In genomic region chr9:27426717-27427645, GRCh38 we compare ENCODE assay signal across 10 cellular contexts.
DNase-seq lines count a peak whose midpoint lies in the region; ATAC-seq, FAIRE-seq and TF ChIP-seq lines count a peak whose summit lies in the region.
"Had no signal": no experiment of that assay in that cellular context is flagged by ENCODE, and none has a peak within 500 bp of the region (broad histone marks: within the 10 kb centered on the region; RNA-seq: fewer than 3 reads in every experiment).

No MANE protein-coding gene starts in this region.

- no peak for FAIRE-seq in GM12891 (lab: Jason Lieb, UNC)

- H3K4me2 ChIP-seq in GM23338, result peak overlapping the region; percentile 4; the same call in 1 of the 2 replicates
- H3K4me2 ChIP-seq in PC-3 (ENCODE audit: low read length), result peak overlapping the region; percentile 50

- no peaks in the 10 kb centered on the region; the same call in 2 of the 3 replicates for H3K36me3 Mint-ChIP-seq in GM23338 (ENCODE audit: low read depth)
- no peaks in the 10 kb centered on the region for H3K36me3 Mint-ChIP-seq in CD8-positive, alpha-beta memory T cell

- no peak overlapping the region for H2AFZ ChIP-seq in GM23338
- no peak overlapping the region for H2AFZ ChIP-seq in PC-3 (ENCODE audit: low read length)
- H2AFZ ChIP-seq: parathyroid adenoma had no signal

- peak; percentile 35 for DNase-seq in GM23338 (ENCODE audit: low spot score)
- peak; percentile 90 for DNase-seq in PC-3
- peak; percentile 32 for DNase-seq in fibroblast of pulmonary artery (ENCODE audit: low read depth)
- no peak for DNase-seq in GM12891 (ENCODE audit: insufficient read length, low spot score)
- DNase-seq in NCI-H2227 treated with DMSO at 0.1 percent for 48 hours (lab: John Stamatoyannopoulos, UW), result no peak
- no peak for DNase-seq in CD8-positive, alpha-beta memory T cell
- DNase-seq: NCI-H1694 had no signal

- H3K4me3 ChIP-seq in GM23338 (no peak overlapping the region), PC-3 (ENCODE audit: low read length) (no peak overlapping the region), fibroblast of pulmonary artery (replicated peaks; ENCODE audit: low read depth, low read length) (no peak overlapping the region), skin epidermis (no peak overlapping the region)
- H3K4me3 ChIP-seq in CD8-positive, alpha-beta memory T cell (ENCODE audit: low read length), result no peak overlapping the region
- H3K4me3 ChIP-seq: cardiac muscle cell had no signal

- H3K36me3 ChIP-seq in GM23338 (ENCODE audit: insufficient read depth) (no peaks in the 10 kb centered on the region), PC-3 (ENCODE audit: low read depth, low read length) (no peaks in the 10 kb centered on the region)
- H3K36me3 ChIP-seq in CD8-positive, alpha-beta memory T cell (ENCODE audit: insufficient read depth, low read length), result no peaks in the 10 kb centered on the region
- H3K36me3 ChIP-seq: cardiac muscle cell had no signal

- H3K27me3 ChIP-seq in GM23338 (ENCODE audit: insufficient read depth), result no peaks in the 10 kb centered on the region
- no peaks in the 10 kb centered on the region for H3K27me3 ChIP-seq in PC-3 (ENCODE audit: low read length)
- H3K27me3 ChIP-seq in CD8-positive, alpha-beta memory T cell (ENCODE audit: insufficient read depth, low read length, poor library complexity, severe bottlenecking), result no peaks in the 10 kb centered on the region
- H3K27me3 ChIP-seq: cardiac muscle cell had no signal

- TF ChIP-seq POLR2A in GM12891 (IDR thresholded peaks at IDR 0.05; ENCODE audit: low read depth, low read length), result no peak

- ATAC-seq in GM23338, result peak; percentile 75
- peak; percentile 67 for ATAC-seq in PC-3

- CTCF ChIA-PET in PC-3 (lab: Charles Lee), result no interaction called here
- CTCF ChIA-PET in CD8-positive, alpha-beta memory T cell (lab: Charles Lee), result no interaction called here

- H3K9me2 ChIP-seq in GM23338 (ENCODE audit: insufficient read depth) (no peaks in the 10 kb centered on the region), PC-3 (replicated peaks; ENCODE audit: low read length) (no peaks in the 10 kb centered on the region)

- H3K79me2 ChIP-seq in GM23338 (replicated peaks; ENCODE audit: insufficient read depth), result no peaks in the 10 kb centered on the region
- no peaks in the 10 kb centered on the region for H3K79me2 ChIP-seq in PC-3 (ENCODE audit: low read length)
- H3K79me2 ChIP-seq: parathyroid adenoma had no signal

- H3F3A ChIP-seq in GM23338 (replicated peaks; ENCODE audit: low read depth), result no peaks in the 10 kb centered on the region
- no peaks in the 10 kb centered on the region for H3F3A ChIP-seq in PC-3 (ENCODE audit: low read length, unreplicated experiment)

- no peaks in the 10 kb centered on the region for H3K9me3 Mint-ChIP-seq in GM23338
- H3K9me3 Mint-ChIP-seq in CD8-positive, alpha-beta memory T cell, result no peaks in the 10 kb centered on the region

- H3K27ac ChIP-seq in GM23338 (ENCODE audit: low read depth) (peak overlapping the region; percentile 41; the same call in 1 of the 2 replicates), PC-3 (ENCODE audit: low read length) (peak overlapping the region; percentile 96), skin epidermis (peak overlapping the region in 11 of 21 experiments; percentile 3 to 64 (median 29))
- no peak overlapping the region for H3K27ac ChIP-seq in CD8-positive, alpha-beta memory T cell (ENCODE audit: low read depth, low read length)
- H3K27ac ChIP-seq: cardiac muscle cell, parathyroid adenoma had no signal

- H3K4me1 ChIP-seq in GM23338 (ENCODE audit: insufficient read depth), result peaks cover 41% of the 10 kb centered on the region
- H3K4me1 ChIP-seq in PC-3 (ENCODE audit: insufficient read depth, low read length), result peaks cover 60% of the 10 kb centered on the region
- H3K4me1 ChIP-seq in CD8-positive, alpha-beta memory T cell (ENCODE audit: insufficient read depth, low read length), result no peaks in the 10 kb centered on the region
- H3K4me1 ChIP-seq: parathyroid adenoma had no signal

- POLR2A ChIA-PET in PC-3 (lab: Charles Lee; ENCODE audit: unreplicated experiment), result interaction anchor here (0.7 kb wide), 1 partner anchor 94 kb away, joined by 4 read pairs; no protein-coding TSS in a partner anchor
- POLR2A ChIA-PET in CD8-positive, alpha-beta memory T cell (lab: Charles Lee), result no interaction called here

- no peaks in the 10 kb centered on the region for H3K9me3 ChIP-seq in PC-3 (ENCODE audit: low read length)
- H3K9me3 ChIP-seq in CD8-positive, alpha-beta memory T cell (ENCODE audit: low read length), result no peaks in the 10 kb centered on the region

- peaks cover 76% of the 10 kb centered on the region for H3K4me1 Mint-ChIP-seq in GM23338
- peaks cover 0 to 1% (median 0%) of the 10 kb centered on the region in 3 donors for H3K4me1 Mint-ChIP-seq in CD8-positive, alpha-beta memory T cell

- no peak overlapping the region; the same call in 1 of the 2 replicates for H3K27ac Mint-ChIP-seq in GM23338
- H3K27ac Mint-ChIP-seq in CD8-positive, alpha-beta memory T cell, result no peak overlapping the region

- H4K20me1 ChIP-seq in GM23338 (replicated peaks; ENCODE audit: insufficient read depth), result no peaks in the 10 kb centered on the region
- H4K20me1 ChIP-seq in PC-3 (ENCODE audit: low read length), result no peaks in the 10 kb centered on the region

- H3K27me3 Mint-ChIP-seq in GM23338 (ENCODE audit: insufficient read depth, low read depth, poor library complexity), result peaks cover 2% of the 10 kb centered on the region
- H3K27me3 Mint-ChIP-seq in CD8-positive, alpha-beta memory T cell, result peaks cover 0 to 2% of the 10 kb centered on the region in 2 donors

- H3K9ac ChIP-seq in PC-3 (ENCODE audit: low read length), result peak overlapping the region; percentile 71
- H3K9ac ChIP-seq: parathyroid adenoma had no signal

- no TSS peak for BruUV-seq in PC-3 (replicated peaks; lab: Mats Ljungman, UMichigan)

- no peak overlapping the region for H3K4me3 Mint-ChIP-seq in GM23338
- no peak overlapping the region for H3K4me3 Mint-ChIP-seq in CD8-positive, alpha-beta memory T cell

- intact Hi-C loops in PC-3 (cut with micrococcal nuclease), result loop anchor here (5.0 kb wide), 2 partner anchors 95 to 100 kb away; partner anchors contain the start of gene MOB3B

- TF ChIP-seq CTCF in GM23338 (conservative IDR thresholded peaks at IDR 0.05; ENCODE audit: low read depth in 2 of 2) (no peak), PC-3 (conservative IDR thresholded peaks at IDR 0.05; ENCODE audit: low read depth, low read length) (no peak), fibroblast of pulmonary artery (IDR thresholded peaks at IDR 0.05; ENCODE audit: low read length, missing control alignments) (no peak)

TF ChIP-seq in GM23338, 12 proteins besides CTCF, POLR2A, EP300 and RAD21 (continues in another document):
- TF ChIP-seq POLR2AphosphoS5 (IDR thresholded peaks at IDR 0.05; ENCODE audit: low read depth) (no peak), REST (IDR thresholded peaks at IDR 0.05; ENCODE audit: unreplicated experiment) (no peak)

TF ChIP-seq in GM12891, 5 proteins besides CTCF, POLR2A, EP300 and RAD21:
- TF ChIP-seq TAF1 (IDR thresholded peaks at IDR 0.05; ENCODE audit: low read depth, low read length) (no peak), PAX5 (IDR thresholded peaks at IDR 0.05; ENCODE audit: insufficient read depth, low read length, severe bottlenecking) (no peak), SPI1 (IDR thresholded peaks at IDR 0.05; ENCODE audit: low read depth, low read length) (no peak), POLR2AphosphoS5 (IDR thresholded peaks at IDR 0.05; ENCODE audit: low read depth, low read length) (no peak), POU2F2 (IDR thresholded peaks at IDR 0.05; ENCODE audit: low read depth, low read length) (no peak)

Comparison
In these comparisons a context has a peak if more than half of its experiments do, and no peak if none do; other contexts are left out.
1. DNase-seq: peak in GM23338 (single experiment), PC-3 (single experiment) and fibroblast of pulmonary artery (single experiment); none in GM12891 (single experiment), NCI-H2227 treated with DMSO at 0.1 percent for 48 hours (single experiment) and CD8-positive, alpha-beta memory T cell (0 of 5).